ENCODE assay signal across 12 cellular contexts in the genomic region with DNA sequence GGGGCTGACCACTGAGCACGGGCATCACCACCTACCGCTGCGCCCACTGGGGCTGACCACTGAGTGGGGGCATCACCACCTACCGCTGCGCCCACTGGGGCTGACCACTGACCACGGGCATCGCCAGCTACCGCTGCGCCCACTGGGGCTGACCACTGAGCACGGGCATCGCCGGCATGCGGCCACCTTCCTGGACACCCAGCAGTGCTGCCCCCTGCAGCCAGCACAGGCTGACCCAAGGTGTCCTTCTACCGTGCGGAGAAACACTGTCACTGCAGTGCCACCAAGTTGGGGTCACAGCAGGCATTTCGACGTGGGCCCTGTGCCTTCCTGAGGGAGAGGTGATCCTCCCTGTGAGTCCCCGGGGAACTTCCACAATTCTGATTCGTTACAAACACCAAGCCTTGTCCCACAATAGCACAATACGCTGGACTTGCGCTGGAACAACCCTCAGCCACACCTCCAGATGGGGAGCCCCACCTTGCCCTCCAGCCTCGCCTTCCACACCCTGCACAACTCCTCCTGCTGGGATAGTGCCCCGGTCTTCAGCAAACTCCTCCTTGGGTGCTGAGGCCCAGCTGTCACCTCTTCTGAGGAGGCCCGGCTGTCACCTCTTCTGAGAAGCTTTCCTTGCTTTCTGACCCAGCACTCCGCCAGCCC.
"Had no signal": no experiment of that assay in that cellular context is flagged by ENCODE, and none has a peak within 500 bp of the region (broad histone marks: within the 10 kb centered on the region; RNA-seq: fewer than 3 reads in every experiment).

No MANE protein-coding gene starts in this region.

- H3K4me1 ChIP-seq: thyroid gland had no signal

- H3K36me3 ChIP-seq: thyroid gland had no signal

- H3K27ac ChIP-seq: epithelial cell of prostate, thyroid gland had no signal

- FAIRE-seq: urothelium cell line had no signal

- H3K9me3 Mint-ChIP-seq: activated CD4-positive, alpha-beta T cell treated with anti-CD3 and anti-CD28 coated beads, Interleukin-2, amount 10 ng/mL, durations not matched to agents 7 days and 5 days; activated naive CD8-positive, alpha-beta T cell treated with anti-CD3 and anti-CD28 coated beads, Interleukin-2, amount 10 ng/mL, durations not matched to agents 7 days and 5 days; natural killer cell; stimulated activated effector memory CD8-positive, alpha-beta T cell treated with anti-CD3 and anti-CD28 coated beads, Interleukin-12 subunit alpha, Interleukin-12 subunit beta, amount 100 ng/mL, for 72 hours had no signal

- H3K4me3 Mint-ChIP-seq: activated CD4-positive, alpha-beta T cell treated with anti-CD3 and anti-CD28 coated beads, Interleukin-2, amount 10 ng/mL, durations not matched to agents 7 days and 5 days; activated naive CD8-positive, alpha-beta T cell treated with anti-CD3 and anti-CD28 coated beads, Interleukin-2, amount 10 ng/mL, durations not matched to agents 7 days and 5 days; natural killer cell; stimulated activated effector memory CD8-positive, alpha-beta T cell treated with anti-CD3 and anti-CD28 coated beads, Interleukin-12 subunit alpha, Interleukin-12 subunit beta, amount 100 ng/mL, for 72 hours had no signal

- H3K27me3 Mint-ChIP-seq: activated CD4-positive, alpha-beta T cell treated with anti-CD3 and anti-CD28 coated beads, Interleukin-2, amount 10 ng/mL, durations not matched to agents 7 days and 5 days; activated naive CD8-positive, alpha-beta T cell treated with anti-CD3 and anti-CD28 coated beads, Interleukin-2, amount 10 ng/mL, durations not matched to agents 7 days and 5 days had no signal

- H3K4me3 ChIP-seq: thyroid gland had no signal

- H3K9me3 ChIP-seq: thyroid gland had no signal

- H3K4me1 Mint-ChIP-seq: activated CD4-positive, alpha-beta T cell treated with anti-CD3 and anti-CD28 coated beads, Interleukin-2, amount 10 ng/mL, durations not matched to agents 7 days and 5 days; activated naive CD8-positive, alpha-beta T cell treated with anti-CD3 and anti-CD28 coated beads, Interleukin-2, amount 10 ng/mL, durations not matched to agents 7 days and 5 days; natural killer cell; stimulated activated effector memory CD8-positive, alpha-beta T cell treated with anti-CD3 and anti-CD28 coated beads, Interleukin-12 subunit alpha, Interleukin-12 subunit beta, amount 100 ng/mL, for 72 hours had no signal

- H3K27me3 ChIP-seq: thyroid gland had no signal

- ATAC-seq: left lobe of liver; natural killer cell; stimulated activated effector memory CD8-positive, alpha-beta T cell treated with anti-CD3 and anti-CD28 coated beads, Interleukin-12 subunit alpha, Interleukin-12 subunit beta, amount 100 ng/mL, for 72 hours had no signal

- DNase-seq: activated CD4-positive, alpha-beta T cell treated with anti-CD3 and anti-CD28 coated beads, Interleukin-2, amount 10 ng/mL, durations not matched to agents 7 days and 5 days; activated CD4-positive, CD25-positive, alpha-beta regulatory T cell; activated CD8-positive, alpha-beta memory T cell treated with anti-CD3 and anti-CD28 coated beads, Interleukin-2, amount 50 U/mL, for 48 hours; activated naive CD8-positive, alpha-beta T cell treated with anti-CD3 and anti-CD28 coated beads, Interleukin-2, amount 10 ng/mL, durations not matched to agents 7 days and 5 days; foreskin melanocyte; head of caudate nucleus; natural killer cell; thyroid gland had no signal

- H3K27ac Mint-ChIP-seq: activated CD4-positive, alpha-beta T cell treated with anti-CD3 and anti-CD28 coated beads, Interleukin-2, amount 10 ng/mL, durations not matched to agents 7 days and 5 days; activated naive CD8-positive, alpha-beta T cell treated with anti-CD3 and anti-CD28 coated beads, Interleukin-2, amount 10 ng/mL, durations not matched to agents 7 days and 5 days; natural killer cell; stimulated activated effector memory CD8-positive, alpha-beta T cell treated with anti-CD3 and anti-CD28 coated beads, Interleukin-12 subunit alpha, Interleukin-12 subunit beta, amount 100 ng/mL, for 72 hours had no signal

- H3K36me3 Mint-ChIP-seq: activated naive CD8-positive, alpha-beta T cell treated with anti-CD3 and anti-CD28 coated beads, Interleukin-2, amount 10 ng/mL, durations not matched to agents 7 days and 5 days; natural killer cell; stimulated activated effector memory CD8-positive, alpha-beta T cell treated with anti-CD3 and anti-CD28 coated beads, Interleukin-12 subunit alpha, Interleukin-12 subunit beta, amount 100 ng/mL, for 72 hours had no signal
